Comparison of ENCODE assay signal across 13 cellular contexts in the genomic region with DNA sequence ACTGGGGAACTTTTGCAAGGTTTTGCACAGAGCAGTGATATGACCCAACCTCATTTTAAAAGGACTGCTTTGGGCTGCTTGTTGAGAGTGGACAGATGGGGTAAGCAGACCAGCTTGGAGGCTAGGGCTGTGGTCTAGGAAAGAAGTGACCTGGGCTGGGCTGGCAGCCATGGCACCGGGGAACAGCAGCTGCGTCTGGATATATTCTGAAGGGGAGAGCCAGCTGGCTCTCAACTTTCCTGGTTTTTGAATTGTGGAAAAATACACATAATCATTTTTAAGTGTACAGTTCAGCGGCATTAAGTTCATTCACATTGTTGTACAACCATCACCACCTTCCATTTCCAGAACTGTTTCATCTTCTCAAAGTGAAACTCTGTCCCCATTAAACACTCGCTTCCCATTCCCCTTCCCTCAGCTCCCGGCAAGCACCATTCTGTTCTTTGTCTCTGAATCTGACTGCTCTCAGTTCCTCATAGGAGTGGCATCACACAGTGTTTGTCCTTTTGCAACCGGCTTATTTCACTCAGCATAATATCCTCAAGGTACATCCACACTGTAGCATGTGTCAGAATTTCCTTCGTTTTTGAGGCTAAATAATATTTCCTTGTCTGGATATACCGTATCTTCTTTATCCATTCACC.
A peak's percentile ranks its signal among the peaks of the same experiment; 100 is the strongest.
DNase-seq lines count a peak whose midpoint lies in the region; TF ChIP-seq lines count a peak whose summit lies in the region.
"Had no signal": no experiment of that assay in that cellular context is flagged by ENCODE, and none has a peak within 500 bp of the region (broad histone marks: within the 10 kb centered on the region; RNA-seq: fewer than 3 reads in every experiment).

No MANE protein-coding gene starts in this region.

- peaks cover 9% of the 10 kb centered on the region for H3K27me3 Mint-ChIP-seq in HFFc6 (ENCODE audit: insufficient read depth)

- no peak for DNase-seq in HFFc6
- DNase-seq in NCI-H1694 treated with DMSO at 0.1 percent for 48 hours (lab: John Stamatoyannopoulos, UW): peak; percentile 66
- peak; percentile 26 for DNase-seq in fibroblast of villous mesenchyme (ENCODE audit: low read depth)
- peak; percentile 87 for DNase-seq in pons (ENCODE audit: low spot score)
- no peak for DNase-seq in AG08395 (ENCODE audit: low spot score)
- DNase-seq in AG20443 (ENCODE audit: low spot score): no peak
- no peak for DNase-seq in NK-92 (lab: John Stamatoyannopoulos, UW; ENCODE audit: unreplicated experiment)
- DNase-seq: NCI-H2081 treated with DMSO at 0.1 percent for 48 hours had no signal

- TF ChIP-seq CTCF in HFFc6 (IDR thresholded peaks at IDR 0.05) (no peak), fibroblast of villous mesenchyme (IDR thresholded peaks at IDR 0.05; ENCODE audit: insufficient read depth, low read depth, low read length) (no peak)

- H3K4me1 Mint-ChIP-seq in HFFc6 (ENCODE audit: low read depth): peaks cover 17% of the 10 kb centered on the region
- H3K4me1 Mint-ChIP-seq: stimulated activated effector memory CD8-positive, alpha-beta T cell treated with anti-CD3 and anti-CD28 coated beads, Interleukin-12 subunit alpha, Interleukin-12 subunit beta, amount 100 ng/mL, for 72 hours had no signal

- no peaks in the 10 kb centered on the region for H3K36me3 Mint-ChIP-seq in HFFc6 (ENCODE audit: low read depth)
- H3K36me3 Mint-ChIP-seq: stimulated activated effector memory CD8-positive, alpha-beta T cell treated with anti-CD3 and anti-CD28 coated beads, Interleukin-12 subunit alpha, Interleukin-12 subunit beta, amount 100 ng/mL, for 72 hours had no signal

- H3K27ac Mint-ChIP-seq in HFFc6: no peak overlapping the region
- H3K27ac Mint-ChIP-seq: stimulated activated effector memory CD8-positive, alpha-beta T cell treated with anti-CD3 and anti-CD28 coated beads, Interleukin-12 subunit alpha, Interleukin-12 subunit beta, amount 100 ng/mL, for 72 hours; T-helper 17 cell had no signal

- no peak overlapping the region for H3K4me3 ChIP-seq in fibroblast of villous mesenchyme (ENCODE audit: low read depth, low read length)
- H3K4me3 ChIP-seq: adrenal gland, GM23248 had no signal

- peak overlapping the region; percentile 48; the same call in 1 of the 2 replicates for H3K4me3 Mint-ChIP-seq in HFFc6
- H3K4me3 Mint-ChIP-seq: activated T-cell treated with anti-CD3 and anti-CD28 coated beads, Interleukin-2, amount 50 U/mL, for 72 hours; stimulated activated effector memory CD8-positive, alpha-beta T cell treated with anti-CD3 and anti-CD28 coated beads, Interleukin-12 subunit alpha, Interleukin-12 subunit beta, amount 100 ng/mL, for 72 hours; T-helper 17 cell had no signal

- H3K9me3 Mint-ChIP-seq in HFFc6: no peaks in the 10 kb centered on the region
- H3K9me3 Mint-ChIP-seq: activated T-cell treated with anti-CD3 and anti-CD28 coated beads, Interleukin-2, amount 50 U/mL, for 72 hours; stimulated activated effector memory CD8-positive, alpha-beta T cell treated with anti-CD3 and anti-CD28 coated beads, Interleukin-12 subunit alpha, Interleukin-12 subunit beta, amount 100 ng/mL, for 72 hours had no signal

Comparison
In these comparisons a context has a peak if more than half of its experiments do, and no peak if none do; other contexts are left out.
1. DNase-seq: peak in NCI-H1694 treated with DMSO at 0.1 percent for 48 hours (single experiment), fibroblast of villous mesenchyme (single experiment) and pons (single experiment); none in HFFc6 (single experiment), AG08395 (single experiment), AG20443 (single experiment) and NK-92 (single experiment).